Comparison of ENCODE assay signal across 17 cellular contexts in genomic region chr12:23186950-23187349, GRCh38.
DNase-seq lines count a peak whose midpoint lies in the region; TF ChIP-seq lines count a peak whose summit lies in the region.
"Had no signal": no experiment of that assay in that cellular context is flagged by ENCODE, and none has a peak within 500 bp of the region (broad histone marks: within the 10 kb centered on the region; RNA-seq: fewer than 3 reads in every experiment).

No MANE protein-coding gene starts in this region.

- no peaks in the 10 kb centered on the region for H3K9me3 ChIP-seq in colonic mucosa
- H3K9me3 ChIP-seq in stomach = no peaks in the 10 kb centered on the region
- H3K9me3 ChIP-seq: A549; BLaER1 treated with 17β-estradiol and CSF1 and Interleukin-3, amounts not matched to agents 10 nM and 100 nM; Caco-2 had no signal

- H3K36me3 ChIP-seq in colonic mucosa (no peaks in the 10 kb centered on the region), stomach (no peaks in the 10 kb centered on the region)
- H3K36me3 ChIP-seq: BLaER1 treated with 17β-estradiol and CSF1 and Interleukin-3, amounts not matched to agents 10 nM and 100 nM had no signal

- TF ChIP-seq EP300 in stomach (IDR thresholded peaks at IDR 0.05) = no peak

- no peak overlapping the region for H3K9ac ChIP-seq in colonic mucosa (ENCODE audit: low read depth in 2 of 2, low read length in 2 of 2)
- H3K9ac ChIP-seq: BLaER1 treated with 17β-estradiol and CSF1 and Interleukin-3, amounts not matched to agents 10 nM and 100 nM had no signal

- H3K4me3 ChIP-seq in LNCaP clone FGC (ENCODE audit: low read depth, low read length) (no peak overlapping the region), colonic mucosa (no peak overlapping the region), stomach (no peak overlapping the region)
- H3K4me3 ChIP-seq: A549; BLaER1 treated with 17β-estradiol and CSF1 and Interleukin-3, amounts not matched to agents 10 nM and 100 nM had no signal

- no peak for TF ChIP-seq CTCF in LNCaP clone FGC (IDR thresholded peaks at IDR 0.05; ENCODE audit: control insufficient read depth, extremely low read depth, insufficient read depth)
- TF ChIP-seq CTCF in colonic mucosa (IDR thresholded peaks at IDR 0.05) = no peak
- TF ChIP-seq CTCF in stomach (IDR thresholded peaks at IDR 0.05) = no peak

- H3K27me3 ChIP-seq in colonic mucosa = no peaks in the 10 kb centered on the region
- no peaks in the 10 kb centered on the region for H3K27me3 ChIP-seq in stomach
- H3K27me3 ChIP-seq: BLaER1 treated with 17β-estradiol and CSF1 and Interleukin-3, amounts not matched to agents 10 nM and 100 nM had no signal

- DNase-seq in NCI-H82 (lab: John Stamatoyannopoulos, UW) = peak; percentile 14
- no peak for DNase-seq in NCI-H82 treated with DMSO at 0.1 percent for 48 hours (lab: John Stamatoyannopoulos, UW; ENCODE audit: unreplicated experiment)
- DNase-seq in LNCaP clone FGC (ENCODE audit: low read depth) = peak; percentile 60
- peak; percentile 21 for DNase-seq in epidermal melanocyte (ENCODE audit: insufficient read length, low spot score)
- DNase-seq in HCEC 1CT = no peak
- DNase-seq in colonic mucosa = no peak
- no peak for DNase-seq in stomach
- DNase-seq: AML-193; Caco-2; Calu3; CD4-positive, alpha-beta memory T cell; CD4-positive, CD25-positive, alpha-beta regulatory T cell; DMS79 treated with DMSO at 0.1 percent for 48 hours; GF-D8 had no signal

- H3K27ac ChIP-seq in colonic mucosa (no peak overlapping the region), stomach (no peak overlapping the region)
- H3K27ac ChIP-seq: 22Rv1; A549; BLaER1 treated with 17β-estradiol and CSF1 and Interleukin-3, amounts not matched to agents 10 nM and 100 nM had no signal

- intact Hi-C loops in colonic mucosa (cut with DNase I) (no loop called here), stomach (cut with DNase I; ENCODE audit: low total_unique reads) (no loop called here)

- no peak for TF ChIP-seq POLR2A in stomach (IDR thresholded peaks at IDR 0.05)

- no peaks in the 10 kb centered on the region for H3K4me1 ChIP-seq in colonic mucosa
- no peaks in the 10 kb centered on the region for H3K4me1 ChIP-seq in stomach
- H3K4me1 ChIP-seq: A549; BLaER1 treated with 17β-estradiol and CSF1 and Interleukin-3, amounts not matched to agents 10 nM and 100 nM; Caco-2 had no signal

Comparison
In these comparisons a context has a peak if more than half of its experiments do, and no peak if none do; other contexts are left out.
1. DNase-seq: peak in NCI-H82 (single experiment), LNCaP clone FGC (single experiment) and epidermal melanocyte (single experiment); none in NCI-H82 treated with DMSO at 0.1 percent for 48 hours (single experiment), HCEC 1CT (single experiment), colonic mucosa (single experiment) and stomach (single experiment).